ENCODE assay signal across 19 cellular contexts in genomic region chr1:205350626-205351235, GRCh38. TPM values are rescaled to one million over a fixed set of nuclear protein-coding genes. Genes with fewer than 3 reads are reported as not detected.
DNase-seq lines count a peak whose midpoint lies in the region; ATAC-seq, FAIRE-seq and TF ChIP-seq lines count a peak whose summit lies in the region.
"Had no signal": no experiment of that assay in that cellular context is flagged by ENCODE, and none has a peak within 500 bp of the region (broad histone marks: within the 10 kb centered on the region; RNA-seq: fewer than 3 reads in every experiment).

No MANE protein-coding gene starts in this region.

- H4K20me1 ChIP-seq in HepG2 (ENCODE audit: insufficient read depth, low read length) = no peaks in the 10 kb centered on the region

- no peak overlapping the region for H3K4me3 ChIP-seq in HepG2 (replicated peaks in 1 of 3; ENCODE audit: insufficient read depth in 1 of 3, low read depth in 2 of 3, low read length in 3 of 3)
- no peak overlapping the region for H3K4me3 ChIP-seq in right lobe of liver
- H3K4me3 ChIP-seq in iPS-18a (ENCODE audit: low read length) = no peak overlapping the region

- H3K27ac ChIP-seq in HepG2 (ENCODE audit: extremely low read length, insufficient read depth, low read length) (no peak overlapping the region), right lobe of liver (no peak overlapping the region), iPS-18a (ENCODE audit: low read length) (peak overlapping the region; percentile 61)
- H3K27ac ChIP-seq: epithelial cell of prostate had no signal

- 66% methylated on average over 8 of the region's 12 CpGs for WGBS in HepG2 (ENCODE audit: low lambda C conversion rate)
- WGBS in right lobe of liver (ENCODE audit: insufficient coverage, low coverage, low lambda C conversion rate, missing lambda C conversion rate) = 85% methylated on average over 4 of the region's 12 CpGs

- H3K36me3 ChIP-seq in HepG2 (replicated peaks in 1 of 2; ENCODE audit: control insufficient read depth in 1 of 2, insufficient read depth in 2 of 2, low read length in 2 of 2) (no peaks in the 10 kb centered on the region), right lobe of liver (no peaks in the 10 kb centered on the region), iPS-18a (ENCODE audit: control insufficient read depth, low read depth, low read length) (no peaks in the 10 kb centered on the region)

- H3K36me3 Mint-ChIP-seq in activated naive CD4-positive, alpha-beta T cell treated with anti-CD3 and anti-CD28 coated beads, Interleukin-2, amount 50 U/mL, for 72 hours = no peaks in the 10 kb centered on the region

- in situ Hi-C loops in HepG2 (cut with HindIII; ENCODE audit: extremely low pct_ligation_motif_present, low pct_unique_long_range_greater_than_20kb) = no loop called here

- intact Hi-C loops in HepG2 (cut with micrococcal nuclease; ENCODE audit: unreplicated experiment) (no loop called here), right lobe of liver (cut with DNase I) (loop anchor here in 1 of 2 donors (10.0 kb wide), 1 partner anchor 134 kb away; no protein-coding TSS in a partner anchor)

- BruUV-seq in HepG2 (replicated peaks; lab: Mats Ljungman, UMichigan) = no TSS peak

- CTCF ChIA-PET in HepG2 (lab: Yijun Ruan, JAX; ENCODE audit: low intra/inter-chr PET ratio, low total read pairs) = no interaction called here

- no peak overlapping the region for H3K27ac Mint-ChIP-seq in activated naive CD4-positive, alpha-beta T cell treated with anti-CD3 and anti-CD28 coated beads, Interleukin-2, amount 50 U/mL, for 72 hours
- H3K27ac Mint-ChIP-seq: activated CD8-positive, alpha-beta T cell treated with anti-CD3 and anti-CD28 coated beads, Interleukin-2, amount 10 ng/mL, durations not matched to agents 7 days and 5 days; activated T-helper 2 cell treated with anti-CD3 and anti-CD28 coated beads, Interferon-gamma antibody, Interleukin-2, Interleukin-4, amounts not matched to agents 10 μg/mL and 5 μg/mL and 100 μg/mL, durations not matched to agents 14 hours and 24 hours and 36 hours had no signal

- no peak for TF ChIP-seq RAD21 in HepG2 (CRISPR knock-in tag; IDR thresholded peaks at IDR 0.05)

- H3K27me3 ChIP-seq in HepG2 (ENCODE audit: control insufficient read depth in 1 of 2, insufficient read depth in 2 of 2, low read length in 2 of 2) (peaks cover 14 to 66% of the 10 kb centered on the region in 2 experiments), right lobe of liver (no peaks in the 10 kb centered on the region), iPS-18a (ENCODE audit: control insufficient read depth, insufficient read depth, low read length) (peaks cover 12% of the 10 kb centered on the region)

- no peak overlapping the region for H3K4me2 ChIP-seq in HepG2 (ENCODE audit: low read depth, low read length)
- H3K4me2 ChIP-seq: SK-N-SH had no signal

- no peak for TF ChIP-seq EP300 in HepG2 (IDR thresholded peaks at IDR 0.05; ENCODE audit: low read depth in 2 of 2, low read length in 2 of 2)
- no peak for TF ChIP-seq EP300 in HepG2 (CRISPR knock-in tag; IDR thresholded peaks at IDR 0.05; ENCODE audit: borderline replicate concordance)

- TF ChIP-seq POLR2A in HepG2 (IDR thresholded peaks at IDR 0.05; ENCODE audit: insufficient read depth in 1 of 2, low read depth in 2 of 2, low read length in 2 of 2) (no peak), right lobe of liver (IDR thresholded peaks at IDR 0.05) (no peak)

- DNase-seq in HepG2 (ENCODE audit: low spot score) (peak; percentile 18), right lobe of liver (no peak), NCI-H526 treated with DMSO at 0.1 percent for 48 hours (lab: John Stamatoyannopoulos, UW) (peak; percentile 14), anterior cingulate cortex (lab: John Stamatoyannopoulos, UW) (no peak)
- DNase-seq in stimulated activated CD4-positive, alpha-beta T cell treated with anti-CD3 and anti-CD28 coated beads, Interleukin-2, amount 100 ng/mL, for 48 hours = no peak
- no peak for DNase-seq in activated naive CD4-positive, alpha-beta T cell treated with anti-CD3 and anti-CD28 coated beads, Interleukin-2, amount 50 U/mL, for 72 hours (ENCODE audit: low spot score in 2 of 2)
- DNase-seq: ACHN; activated CD8-positive, alpha-beta T cell treated with anti-CD3 and anti-CD28 coated beads, Interleukin-2, amount 10 ng/mL, durations not matched to agents 7 days and 5 days; COR-L47; left colon; NCI-H2081 treated with DMSO at 0.1 percent for 48 hours; OCI-M1; SK-N-SH had no signal

- H3K9ac ChIP-seq in HepG2 (ENCODE audit: insufficient read depth, low read depth, low read length) = no peak overlapping the region
- H3K9ac ChIP-seq in iPS-18a (ENCODE audit: low read length) = peak overlapping the region; percentile 38
- H3K9ac ChIP-seq: SK-N-SH had no signal

- H2AFZ ChIP-seq in HepG2 (ENCODE audit: low read length) = no peak overlapping the region

- no peak for TF ChIP-seq CTCF in HepG2 (CRISPR knock-in tag; IDR thresholded peaks at IDR 0.05)
- TF ChIP-seq CTCF in right lobe of liver (IDR thresholded peaks at IDR 0.05) = no peak

- FAIRE-seq in HepG2 (lab: Jason Lieb, UNC) = no peak

- H3K9me3 Mint-ChIP-seq in activated naive CD4-positive, alpha-beta T cell treated with anti-CD3 and anti-CD28 coated beads, Interleukin-2, amount 50 U/mL, for 72 hours = no peaks in the 10 kb centered on the region
- H3K9me3 Mint-ChIP-seq: activated T-helper 2 cell treated with anti-CD3 and anti-CD28 coated beads, Interferon-gamma antibody, Interleukin-2, Interleukin-4, amounts not matched to agents 10 μg/mL and 5 μg/mL and 100 μg/mL, durations not matched to agents 14 hours and 24 hours and 36 hours had no signal

- POLR2A ChIA-PET in HepG2 (lab: Yijun Ruan, JAX) = no interaction called here

- H3K9me3 ChIP-seq in HepG2 (ENCODE audit: low read length) (no peaks in the 10 kb centered on the region), right lobe of liver (no peaks in the 10 kb centered on the region), iPS-18a (ENCODE audit: control insufficient read depth, low read depth, low read length) (no peaks in the 10 kb centered on the region)
- H3K9me3 ChIP-seq: SK-N-SH had no signal

- no peaks in the 10 kb centered on the region for H3K4me1 ChIP-seq in HepG2 (ENCODE audit: insufficient read depth, low read length)
- H3K4me1 ChIP-seq in right lobe of liver = no peaks in the 10 kb centered on the region
- H3K4me1 ChIP-seq in iPS-18a (ENCODE audit: control insufficient read depth, low read depth, low read length) = peaks cover 35% of the 10 kb centered on the region

- no peaks in the 10 kb centered on the region for H3K79me2 ChIP-seq in HepG2 (ENCODE audit: insufficient read depth, low read length)

- ATAC-seq in HepG2 (0 out of 3 replicates have a peak, but pooled peaks have one; percentile 21), right lobe of liver (no peak), GM19035 (IDR thresholded peaks at IDR 0.05; ENCODE audit: unreplicated experiment) (no peak)
- no peak for ATAC-seq in activated naive CD4-positive, alpha-beta T cell treated with anti-CD3 and anti-CD28 coated beads, Interleukin-2, amount 50 U/mL, for 72 hours
- ATAC-seq: activated CD8-positive, alpha-beta T cell treated with anti-CD3 and anti-CD28 coated beads, Interleukin-2, amount 10 ng/mL, durations not matched to agents 7 days and 5 days; left colon had no signal

RNA-seq across cellular contexts. Expression of gene KLHDC8A, which starts 6.0 kb away (rescaled TPM):
- total RNA-seq in HepG2 (2016; rRNA removed; fragmentation: Illumina TruSeq; extraction: Trizol) (not detected in 2 replicates), right lobe of liver (under 1 TPM in 2 of 6 experiments, not detected in 4; 0.22 to 0.44 TPM)
- not detected in 2 replicates for total RNA-seq in HepG2 (2016; cell fraction: cytosol; rRNA removed; fragmentation: Illumina TruSeq; extraction: Trizol; ENCODE audit: low read depth)
- not detected in 2 replicates for total RNA-seq in HepG2 (2016; cell fraction: insoluble cytoplasmic fraction; rRNA removed; fragmentation: Illumina TruSeq; extraction: Trizol)
- not detected in 2 replicates for total RNA-seq in HepG2 (2016; cell fraction: membrane; rRNA removed; fragmentation: Illumina TruSeq; extraction: Trizol)
- not detected in 2 replicates for total RNA-seq in HepG2 (2016; cell fraction: nucleus; rRNA removed; fragmentation: Illumina TruSeq; extraction: Trizol)
- polyA plus RNA-seq in HepG2 (2011; rRNA removed) = not detected in 2 replicates
- polyA plus RNA-seq in HepG2 (2011; cell fraction: cytosol; rRNA removed) = not detected in 2 replicates
- not detected in 2 replicates for polyA plus RNA-seq in HepG2 (2011; cell fraction: nucleus; rRNA removed)
- not detected in 2 replicates for polyA plus RNA-seq in HepG2 (2012)
- polyA plus RNA-seq in HepG2 (2016; cell fraction: cytosol; fragmentation: Illumina TruSeq; extraction: Trizol; ENCODE audit: low read depth) = not detected in 2 replicates
- polyA plus RNA-seq in HepG2 (2016; cell fraction: insoluble cytoplasmic fraction; fragmentation: Illumina TruSeq; extraction: Trizol; ENCODE audit: low read depth) = not detected in 2 replicates
- polyA plus RNA-seq in HepG2 (2016; cell fraction: membrane; fragmentation: Illumina TruSeq; extraction: Trizol; ENCODE audit: low read depth) = not detected in 2 replicates
- not detected in 2 replicates for polyA plus RNA-seq in HepG2 (2016; cell fraction: nucleus; fragmentation: Illumina TruSeq; extraction: Trizol; ENCODE audit: insufficient read depth, low read depth)
- polyA minus RNA-seq in HepG2 (2011; rRNA and poly(A)+ RNA removed; ENCODE audit: low replicate concordance) = 0.77 TPM in 1 of 2 replicates, not detected in the other
- not detected in 2 replicates for polyA minus RNA-seq in HepG2 (2011; cell fraction: cytosol; rRNA and poly(A)+ RNA removed)
- not detected in 2 replicates for polyA minus RNA-seq in HepG2 (2011; cell fraction: nucleus; rRNA and poly(A)+ RNA removed)
- not detected for total RNA-seq in activated naive CD4-positive, alpha-beta T cell treated with anti-CD3 and anti-CD28 coated beads, Interleukin-2, amount 50 U/mL, for 72 hours
- total RNA-seq: activated CD8-positive, alpha-beta T cell treated with anti-CD3 and anti-CD28 coated beads, Interleukin-2, amount 10 ng/mL, durations not matched to agents 7 days and 5 days; activated T-helper 2 cell treated with anti-CD3 and anti-CD28 coated beads, Interferon-gamma antibody, Interleukin-2, Interleukin-4, amounts not matched to agents 10 μg/mL and 5 μg/mL and 100 μg/mL, durations not matched to agents 14 hours and 24 hours and 36 hours; LHCN-M2; myocyte had no signal

RNA-seq across cellular contexts. Expression of gene NUAK2, which starts 29.2 kb away (rescaled TPM):
- total RNA-seq in HepG2 (2016; rRNA removed; fragmentation: Illumina TruSeq; extraction: Trizol) (1.1 and 1.2 TPM in 2 replicates), right lobe of liver (1 to 10 TPM in 5 of 6 experiments, under 1 TPM in 1; 0.88 to 5.1 (median 2.1) TPM)
- 0.10 and 0.18 TPM in 2 replicates for total RNA-seq in HepG2 (2016; cell fraction: cytosol; rRNA removed; fragmentation: Illumina TruSeq; extraction: Trizol; ENCODE audit: low read depth)
- 0.79 and 1.1 TPM in 2 replicates for total RNA-seq in HepG2 (2016; cell fraction: insoluble cytoplasmic fraction; rRNA removed; fragmentation: Illumina TruSeq; extraction: Trizol)
- total RNA-seq in HepG2 (2016; cell fraction: membrane; rRNA removed; fragmentation: Illumina TruSeq; extraction: Trizol) = 0.65 and 0.71 TPM in 2 replicates
- total RNA-seq in HepG2 (2016; cell fraction: nucleus; rRNA removed; fragmentation: Illumina TruSeq; extraction: Trizol) = 1.5 and 1.6 TPM in 2 replicates
- polyA plus RNA-seq in HepG2 (2011; rRNA removed) = 0.68 and 0.75 TPM in 2 replicates
- polyA plus RNA-seq in HepG2 (2011; cell fraction: cytosol; rRNA removed) = 0.47 and 0.54 TPM in 2 replicates
- polyA plus RNA-seq in HepG2 (2011; cell fraction: nucleus; rRNA removed) = 1.2 TPM in 2 replicates
- 0.35 and 0.38 TPM in 2 replicates for polyA plus RNA-seq in HepG2 (2012)
- polyA plus RNA-seq in HepG2 (2016; cell fraction: cytosol; fragmentation: Illumina TruSeq; extraction: Trizol; ENCODE audit: low read depth) = 0.17 and 0.19 TPM in 2 replicates
- polyA plus RNA-seq in HepG2 (2016; cell fraction: insoluble cytoplasmic fraction; fragmentation: Illumina TruSeq; extraction: Trizol; ENCODE audit: low read depth) = 0.99 and 1.4 TPM in 2 replicates
- 0.41 and 0.78 TPM in 2 replicates for polyA plus RNA-seq in HepG2 (2016; cell fraction: membrane; fragmentation: Illumina TruSeq; extraction: Trizol; ENCODE audit: low read depth)
- polyA plus RNA-seq in HepG2 (2016; cell fraction: nucleus; fragmentation: Illumina TruSeq; extraction: Trizol; ENCODE audit: insufficient read depth, low read depth) = 2.5 and 3.1 TPM in 2 replicates
- 1.7 and 4.8 TPM in 2 replicates for polyA minus RNA-seq in HepG2 (2011; rRNA and poly(A)+ RNA removed; ENCODE audit: low replicate concordance)
- 0.89 and 1.3 TPM in 2 replicates for polyA minus RNA-seq in HepG2 (2011; cell fraction: cytosol; rRNA and poly(A)+ RNA removed)
- 1.2 and 1.7 TPM in 2 replicates for polyA minus RNA-seq in HepG2 (2011; cell fraction: nucleus; rRNA and poly(A)+ RNA removed)
- total RNA-seq in activated naive CD4-positive, alpha-beta T cell treated with anti-CD3 and anti-CD28 coated beads, Interleukin-2, amount 50 U/mL, for 72 hours = 1 to 10 TPM; 5.9 to 6.8 TPM

Comparison
In these comparisons a context has a peak if more than half of its experiments do, and no peak if none do; other contexts are left out.
1. DNase-seq: peak in HepG2 (single experiment) and NCI-H526 treated with DMSO at 0.1 percent for 48 hours (single experiment); none in right lobe of liver (0 of 3), anterior cingulate cortex (0 of 58), stimulated activated CD4-positive, alpha-beta T cell treated with anti-CD3 and anti-CD28 coated beads, Interleukin-2, amount 100 ng/mL, for 48 hours (0 of 2) and activated naive CD4-positive, alpha-beta T cell treated with anti-CD3 and anti-CD28 coated beads, Interleukin-2, amount 50 U/mL, for 72 hours (0 of 2).